In genomic region chr17:78132086-78132676, GRCh38 we compare ENCODE assay signal across 1 cellular context.
A peak's percentile ranks its signal among the peaks of the same experiment; 100 is the strongest.
TF ChIP-seq lines count a peak whose summit lies in the region.

No MANE protein-coding gene starts in this region.

TF ChIP-seq in GM12878, 131 proteins besides CTCF, POLR2A, EP300 and RAD21 (continued from another document and continues in another):
- TF ChIP-seq PBX3 (IDR thresholded peaks at IDR 0.05; ENCODE audit: insufficient replicate concordance, low read depth, low read length) (no peak), SMAD5 (IDR thresholded peaks at IDR 0.05; ENCODE audit: low read depth) (no peak), BCLAF1 (IDR thresholded peaks at IDR 0.05) (no peak), GABPA (IDR thresholded peaks at IDR 0.05; ENCODE audit: low read depth) (no peak), ZBTB33 (IDR thresholded peaks at IDR 0.05) (no peak), BMI1 (IDR thresholded peaks at IDR 0.05; ENCODE audit: borderline replicate concordance) (no peak), YBX1 (IDR thresholded peaks at IDR 0.05) (no peak), ZNF207 (IDR thresholded peaks at IDR 0.05; ENCODE audit: borderline replicate concordance) (no peak), HCFC1 (IDR thresholded peaks at IDR 0.05; ENCODE audit: low read length) (no peak), ZBTB40 (IDR thresholded peaks at IDR 0.05; ENCODE audit: borderline replicate concordance) (no peak), TCF3 (IDR thresholded peaks at IDR 0.05; ENCODE audit: borderline replicate concordance, insufficient read depth, low read depth, low read length) (0 out of 2 replicates have a peak, but pooled peaks have one; percentile 7), BRCA1 (IDR thresholded peaks at IDR 0.05; ENCODE audit: low read depth, low read length) (no peak), TAF1 (IDR thresholded peaks at IDR 0.05; ENCODE audit: borderline replicate concordance, low read depth, low read length) (no peak), KLF5 (IDR thresholded peaks at IDR 0.05; ENCODE audit: partially characterized antibody) (no peak), ZBED1 (IDR thresholded peaks at IDR 0.05; ENCODE audit: borderline replicate concordance) (no peak), HDAC2 (IDR thresholded peaks at IDR 0.05) (no peak), BHLHE40 (IDR thresholded peaks at IDR 0.05; ENCODE audit: borderline replicate concordance in 1 of 2, low read depth in 2 of 2, low read length in 1 of 2) (peak; percentile 55 to 65; a peak in 3 of 4 replicates), CHD1 (IDR thresholded peaks at IDR 0.05; ENCODE audit: low read depth, low read length) (no peak), SREBF2 (IDR thresholded peaks at IDR 0.05; ENCODE audit: low read length) (no peak), NFXL1 (IDR thresholded peaks at IDR 0.05; ENCODE audit: borderline replicate concordance) (no peak), ATF2 (IDR thresholded peaks at IDR 0.05; ENCODE audit: low read length) (no peak), ZNF24 (IDR thresholded peaks at IDR 0.05) (no peak), NRF1 (conservative IDR thresholded peaks at IDR 0.05; ENCODE audit: low read depth, low read length) (no peak), SPI1 (IDR thresholded peaks at IDR 0.05; ENCODE audit: borderline replicate concordance, insufficient read depth, low read depth, low read length) (peak; percentile 57), JUND (IDR thresholded peaks at IDR 0.05; ENCODE audit: low read depth, low read length) (no peak), NFYA (IDR thresholded peaks at IDR 0.05; ENCODE audit: borderline replicate concordance, low read depth, low read length) (no peak), ZNF217 (IDR thresholded peaks at IDR 0.05) (no peak), ASH2L (IDR thresholded peaks at IDR 0.05; ENCODE audit: borderline replicate concordance, low read depth) (no peak), IRF3 (IDR thresholded peaks at IDR 0.05) (no peak), SRF (IDR thresholded peaks at IDR 0.05; ENCODE audit: low read depth in 2 of 2, low read length in 2 of 2) (0 out of 4 replicates have a peak, but pooled peaks of 1 of the 2 experiments have one; percentile 1), ZBTB4 (CRISPR knock-in tag; IDR thresholded peaks at IDR 0.05) (no peak), PKNOX1 (IDR thresholded peaks at IDR 0.05) (peak; percentile 28; the same call in 1 of the 2 replicates), NFIC (IDR thresholded peaks at IDR 0.05; ENCODE audit: low read depth, low read length) (no peak), MTA3 (IDR thresholded peaks at IDR 0.05; ENCODE audit: borderline replicate concordance, low read length) (no peak), DPF2 (IDR thresholded peaks at IDR 0.05) (0 out of 2 replicates have a peak, but pooled peaks have one; percentile 65), RFX5 (IDR thresholded peaks at IDR 0.05; ENCODE audit: low read depth, low read length) (no peak), IKZF1 (conservative IDR thresholded peaks at IDR 0.05) (peak; percentile 67), USF1 (IDR thresholded peaks at IDR 0.05; ENCODE audit: borderline replicate concordance, extremely low read length, insufficient read depth, low read depth, low read length) (no peak), ZNF274 (IDR thresholded peaks at IDR 0.05; ENCODE audit: insufficient read depth, insufficient read length) (no peak), YY1 (IDR thresholded peaks at IDR 0.05; ENCODE audit: low read depth, low read length) (no peak), FOXM1 (IDR thresholded peaks at IDR 0.05; ENCODE audit: low read depth, low read length) (no peak), SIX5 (IDR thresholded peaks at IDR 0.05; ENCODE audit: low read depth, low read length, severe bottlenecking) (no peak), RUNX3 (IDR thresholded peaks at IDR 0.05; ENCODE audit: low read length) (no peak), SMARCA5 (IDR thresholded peaks at IDR 0.05) (no peak)
